Comparison of ENCODE assay signal across 8 cellular contexts in the genomic region with DNA sequence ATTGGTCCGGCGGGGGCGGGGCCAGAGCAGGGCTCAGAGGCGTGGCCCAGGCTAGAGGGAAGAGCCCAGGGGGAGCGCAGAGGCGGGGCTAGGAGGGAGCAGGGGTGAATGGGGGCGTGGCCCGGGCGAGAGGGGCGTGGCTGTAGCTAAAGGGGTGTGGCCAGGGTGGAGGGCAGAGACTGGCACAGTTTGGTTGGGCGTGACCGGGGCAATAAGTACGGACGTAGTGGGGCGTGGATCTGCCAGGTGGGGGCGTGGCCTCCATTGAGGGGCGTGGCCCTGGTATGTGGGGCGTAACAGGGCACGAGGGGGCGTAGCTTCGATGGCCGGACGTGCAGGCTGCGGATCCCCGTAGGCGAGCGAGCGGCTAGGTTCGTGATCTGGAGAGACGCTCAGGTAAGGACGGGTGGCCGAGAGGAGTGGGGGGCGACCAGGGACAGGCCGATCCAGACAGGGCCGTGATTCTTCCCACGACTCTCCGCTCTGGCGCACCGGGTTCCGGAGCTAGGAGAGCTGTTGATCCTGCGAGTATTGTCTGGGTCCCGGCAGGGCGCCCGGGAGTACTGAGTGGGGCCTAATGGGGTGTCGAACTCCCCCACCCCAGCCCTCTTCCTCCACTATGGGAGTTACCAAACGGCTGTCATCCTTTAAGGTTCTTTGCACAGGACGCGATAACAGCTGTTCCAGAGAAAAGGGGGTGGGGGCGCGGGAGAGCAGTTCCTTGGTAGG. TPM values are rescaled to one million over a fixed set of nuclear protein-coding genes. Genes with fewer than 3 reads are reported as not detected.
DNase-seq lines count a peak whose midpoint lies in the region; ATAC-seq and TF ChIP-seq lines count a peak whose summit lies in the region.

A gene with protein sequence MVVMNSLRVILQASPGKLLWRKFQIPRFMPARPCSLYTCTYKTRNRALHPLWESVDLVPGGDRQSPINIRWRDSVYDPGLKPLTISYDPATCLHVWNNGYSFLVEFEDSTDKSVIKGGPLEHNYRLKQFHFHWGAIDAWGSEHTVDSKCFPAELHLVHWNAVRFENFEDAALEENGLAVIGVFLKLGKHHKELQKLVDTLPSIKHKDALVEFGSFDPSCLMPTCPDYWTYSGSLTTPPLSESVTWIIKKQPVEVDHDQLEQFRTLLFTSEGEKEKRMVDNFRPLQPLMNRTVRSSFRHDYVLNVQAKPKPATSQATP (plus strand): TSS at position 314 of the 729 bp plus-strand sequence. CDS start 11,754 bp downstream, outside the sequence.

- H3K4me3 Mint-ChIP-seq in HFFc6, result peak within 1 kb of the TSS; percentile 80
- peak within 1 kb of the TSS; percentile 88 for H3K4me3 Mint-ChIP-seq in activated B cell treated with CpG ODN at 0.5 μM for 24 hours

- H3K27ac ChIP-seq in caudate nucleus (ENCODE audit: low read depth, low read length), result peak within 1 kb of the TSS; percentile 2

- peak within 1 kb of the TSS; percentile 67 for H3K27ac Mint-ChIP-seq in HFFc6
- peak within 1 kb of the TSS; percentile 80 for H3K27ac Mint-ChIP-seq in activated B cell treated with CpG ODN at 0.5 μM for 24 hours

- H3K9me3 Mint-ChIP-seq in HFFc6 (no peaks in the 10 kb centered on the region), activated B cell treated with CpG ODN at 0.5 μM for 24 hours (no peaks in the 10 kb centered on the region)

- peak; percentile 94 for ATAC-seq in activated B cell treated with CpG ODN at 0.5 μM for 24 hours (ENCODE audit: low read depth)

- TF ChIP-seq CTCF in HFFc6 (IDR thresholded peaks at IDR 0.05), result no peak
- no peak for TF ChIP-seq CTCF in activated B cell treated with CpG ODN at 0.5 μM for 24 hours (IDR thresholded peaks at IDR 0.05)

- H3K4me1 Mint-ChIP-seq in HFFc6 (ENCODE audit: low read depth) (peaks cover 27% of the 10 kb centered on the region), activated B cell treated with CpG ODN at 0.5 μM for 24 hours (peaks cover 33% of the 10 kb centered on the region)

- CTCF ChIA-PET in activated B cell treated with CpG ODN at 0.5 μM for 24 hours (lab: Charles Lee), result interaction anchor here (1.2 kb wide), 1 partner anchor 117 kb away, joined by 4 read pairs; a partner anchor contains a TSS

- DNase-seq in HFFc6 (peak; percentile 48), NCI-H1092 (lab: John Stamatoyannopoulos, UW) (peak; percentile 38), activated B cell treated with CpG ODN at 0.5 μM for 24 hours (peak; percentile 97), caudate nucleus (lab: John Stamatoyannopoulos, UW) (peak in 59 of 61 donors; percentile 6 to 89 (median 68)), inferior parietal cortex (ENCODE audit: extremely low spot score) (peak; percentile 48), SKM-1 (lab: John Stamatoyannopoulos, UW; ENCODE audit: unreplicated experiment) (no peak)
- peak; percentile 88 to 100 (median 92) for DNase-seq in stimulated activated CD4-positive, alpha-beta T cell treated with anti-CD3 and anti-CD28 coated beads, Interleukin-12 subunit alpha, Interleukin-12 subunit beta, amount 100 ng/mL, for 48 hours (ENCODE audit: low read depth in 2 of 3, low spot score in 1 of 3)

- POLR2A ChIA-PET in activated B cell treated with CpG ODN at 0.5 μM for 24 hours (lab: Charles Lee), result interaction anchor here (0.6 to 3.2 kb wide), 10 partner anchors 9 to 117 kb away, joined by 3 to 37 read pairs (median 10); a partner anchor contains a TSS

- intact Hi-C loops in activated B cell treated with CpG ODN at 0.5 μM for 24 hours (cut with micrococcal nuclease), result loop anchor here (1.0 to 5.0 kb wide), 9 partner anchors 12 to 1049 kb away; a partner anchor contains a TSS

- no peaks in the 10 kb centered on the region for H3K36me3 Mint-ChIP-seq in HFFc6 (ENCODE audit: low read depth)
- H3K36me3 Mint-ChIP-seq in activated B cell treated with CpG ODN at 0.5 μM for 24 hours (ENCODE audit: low read depth), result peaks cover 11% of the 10 kb centered on the region

- H3K27me3 Mint-ChIP-seq in HFFc6 (ENCODE audit: insufficient read depth), result no peaks in the 10 kb centered on the region; the same call in 1 of the 2 replicates
- H3K27me3 Mint-ChIP-seq in activated B cell treated with CpG ODN at 0.5 μM for 24 hours, result no peaks in the 10 kb centered on the region

- H3K4me3 ChIP-seq in GM08714 (ENCODE audit: low read length), result peak within 1 kb of the TSS; percentile 50; the same call in 1 of the 2 replicates

RNA-seq across cellular contexts. Expression of the gene that starts here (rescaled TPM):
- total RNA-seq in HFFc6 (2021; fragmentation: NEBNext Ultra II Directional; extraction: Animal tissue kit (Norgen Biotek cat#: 25700)), result 1 to 10 TPM; 5.1 to 9.1 (median 7.1) TPM
- 9.9 and 10.6 TPM in 2 replicates for total RNA-seq in activated B cell treated with CpG ODN at 0.5 μM for 24 hours
